ENCODE assay signal across 12 cellular contexts in the genomic region with DNA sequence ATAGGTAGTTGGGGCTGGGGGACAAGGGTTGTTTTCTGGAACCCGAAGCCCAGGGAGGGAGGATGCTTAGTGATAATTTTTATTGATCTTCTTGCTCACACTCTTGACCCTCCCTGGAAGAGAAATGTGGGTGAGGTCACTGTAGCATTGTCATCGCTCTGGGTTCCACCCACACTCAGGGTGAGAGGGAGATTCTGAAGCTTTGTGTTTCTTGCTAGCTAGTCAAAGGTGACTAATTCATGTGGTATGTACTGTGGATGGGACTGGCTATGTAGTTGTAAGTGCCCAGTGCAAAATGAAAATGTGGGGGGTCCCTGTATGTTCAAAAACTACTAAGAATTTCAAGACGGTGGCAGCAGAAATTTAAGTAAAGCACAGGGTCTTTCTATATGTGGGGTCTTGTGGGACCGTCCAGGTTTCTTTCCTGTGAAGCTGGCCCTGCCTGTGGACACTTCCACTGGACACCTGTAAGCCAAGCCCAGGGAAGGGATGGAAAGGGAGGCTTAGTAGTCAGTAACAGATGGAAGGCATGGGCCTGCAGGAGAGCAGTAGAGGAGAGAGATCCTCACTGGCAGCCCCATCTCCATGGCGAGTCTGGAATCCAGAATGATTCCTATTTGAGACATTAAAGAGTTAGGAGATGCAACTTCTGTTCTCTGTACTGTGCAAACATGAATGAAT. TPM values are rescaled to one million over a fixed set of nuclear protein-coding genes. Genes with fewer than 3 reads are reported as not detected.
DNase-seq lines count a peak whose midpoint lies in the region; ATAC-seq and TF ChIP-seq lines count a peak whose summit lies in the region.
"Had no signal": no experiment of that assay in that cellular context is flagged by ENCODE, and none has a peak within 500 bp of the region (broad histone marks: within the 10 kb centered on the region; RNA-seq: fewer than 3 reads in every experiment).

No MANE protein-coding gene starts in this region.

- H3K9me3 Mint-ChIP-seq in activated CD4-positive, alpha-beta T cell treated with anti-CD3 and anti-CD28 coated beads for 36 hours (ENCODE audit: low read depth): no peaks in the 10 kb centered on the region

- H3K9ac ChIP-seq in SK-N-SH: no peak overlapping the region

- no peaks in the 10 kb centered on the region for H3K9me3 ChIP-seq in SK-N-SH

- H3K27me3 Mint-ChIP-seq in activated CD4-positive, alpha-beta T cell treated with anti-CD3 and anti-CD28 coated beads for 36 hours: peaks cover 19% of the 10 kb centered on the region

- H3K4me2 ChIP-seq in SK-N-SH: no peak overlapping the region

- peaks cover 0 to 5% of the 10 kb centered on the region in 2 experiments; a peak in 1 of 4 replicates for H3K4me1 ChIP-seq in SK-N-SH (ENCODE audit: control insufficient read depth in 1 of 2, insufficient read depth in 2 of 2, low read depth in 1 of 2, low read length in 1 of 2)

- CTCF ChIA-PET in activated CD4-positive, alpha-beta T cell treated with anti-CD3 and anti-CD28 coated beads for 36 hours (lab: Charles Lee): no interaction called here
- CTCF ChIA-PET in SK-N-SH (lab: Yijun Ruan, JAX): no interaction called here

- POLR2A ChIA-PET in activated CD4-positive, alpha-beta T cell treated with anti-CD3 and anti-CD28 coated beads for 36 hours (lab: Charles Lee): no interaction called here
- POLR2A ChIA-PET in SK-N-SH (lab: Yijun Ruan, JAX): interaction anchor here (1.0 kb wide), 1 partner anchor 13 kb away, joined by 3 read pairs; no protein-coding TSS in a partner anchor

- no peak for TF ChIP-seq RAD21 in SK-N-SH (IDR thresholded peaks at IDR 0.05; ENCODE audit: low read length)

- WGBS in SK-N-SH (ENCODE audit: low lambda C conversion rate): 37% methylated on average over 5 of the region's 5 CpGs

- no peaks in the 10 kb centered on the region; the same call in 1 of the 2 replicates for H3K27me3 ChIP-seq in SK-N-SH (ENCODE audit: insufficient read depth)

- no peak overlapping the region for H3K27ac Mint-ChIP-seq in activated CD4-positive, alpha-beta T cell treated with anti-CD3 and anti-CD28 coated beads for 36 hours

- H3K79me2 ChIP-seq in SK-N-SH (ENCODE audit: insufficient read depth): no peaks in the 10 kb centered on the region

- H3K9me2 ChIP-seq in SK-N-SH: no peaks in the 10 kb centered on the region

- no peaks in the 10 kb centered on the region for H3K36me3 Mint-ChIP-seq in activated CD4-positive, alpha-beta T cell treated with anti-CD3 and anti-CD28 coated beads for 36 hours (ENCODE audit: low read depth)

- TF ChIP-seq CTCF in SK-N-SH (IDR thresholded peaks at IDR 0.05) (no peak), fibroblast of villous mesenchyme (IDR thresholded peaks at IDR 0.05; ENCODE audit: insufficient read depth, low read depth, low read length) (no peak)

- intact Hi-C loops in activated CD4-positive, alpha-beta T cell treated with anti-CD3 and anti-CD28 coated beads for 36 hours (cut with DNase I, micrococcal nuclease): no loop called here
- intact Hi-C loops in posterior vena cava (cut with DNase I): no loop called here

- H3K4me3 ChIP-seq in SK-N-SH (ENCODE audit: low read depth in 2 of 2, low read length in 1 of 2) (no peak overlapping the region), fibroblast of villous mesenchyme (ENCODE audit: low read depth, low read length) (no peak overlapping the region)
- H3K4me3 ChIP-seq: SK-N-MC had no signal

- H3K27ac ChIP-seq in SK-N-SH (ENCODE audit: low read depth in 2 of 2, low read length in 1 of 2): no peak overlapping the region
- H3K27ac ChIP-seq: 22Rv1, SK-N-MC had no signal

- H3K4me3 Mint-ChIP-seq in activated CD4-positive, alpha-beta T cell treated with anti-CD3 and anti-CD28 coated beads for 36 hours: no peak overlapping the region

- no peak for DNase-seq in activated CD4-positive, alpha-beta T cell treated with anti-CD3 and anti-CD28 coated beads for 36 hours
- no peak for DNase-seq in activated CD4-positive, alpha-beta T cell treated with anti-CD3 and anti-CD28 coated beads, Interleukin-2, amount 50 U/mL, for 48 hours
- DNase-seq in SK-N-SH: no peak
- DNase-seq in fibroblast of villous mesenchyme (ENCODE audit: low read depth): peak; percentile 53
- DNase-seq in stromal cell of bone marrow (ENCODE audit: low read depth): peak; percentile 64
- DNase-seq in central memory CD4-positive, alpha-beta T cell: no peak
- no peak for DNase-seq in posterior vena cava (ENCODE audit: low spot score)
- DNase-seq: foreskin melanocyte, NCI-H1105 had no signal

- H3K4me1 Mint-ChIP-seq in activated CD4-positive, alpha-beta T cell treated with anti-CD3 and anti-CD28 coated beads for 36 hours: no peaks in the 10 kb centered on the region

- no peaks in the 10 kb centered on the region for H4K20me1 ChIP-seq in SK-N-SH (ENCODE audit: insufficient read depth)

- H2AFZ ChIP-seq in SK-N-SH (ENCODE audit: low read depth): no peak overlapping the region

- ATAC-seq in activated CD4-positive, alpha-beta T cell treated with anti-CD3 and anti-CD28 coated beads for 36 hours: peak; percentile 42
- no peak for ATAC-seq in HG02981 (IDR thresholded peaks at IDR 0.05; ENCODE audit: unreplicated experiment)

- no peak for TF ChIP-seq EP300 in SK-N-SH (IDR thresholded peaks at IDR 0.05; ENCODE audit: borderline replicate concordance in 1 of 2, low read depth in 1 of 2, low read length in 1 of 2)

- H3F3A ChIP-seq in SK-N-SH (replicated peaks; ENCODE audit: insufficient read depth): no peaks in the 10 kb centered on the region

- no peaks in the 10 kb centered on the region for H3K36me3 ChIP-seq in SK-N-SH (replicated peaks in 1 of 2; ENCODE audit: control insufficient read depth in 1 of 2, insufficient read depth in 2 of 2, low read length in 1 of 2)

TF ChIP-seq in SK-N-SH, 30 proteins besides CTCF, POLR2A, EP300 and RAD21:
- no peak for TF ChIP-seq MEF2A (IDR thresholded peaks at IDR 0.05; ENCODE audit: borderline replicate concordance, low read depth)
- no peak for TF ChIP-seq MXI1 (IDR thresholded peaks at IDR 0.05; ENCODE audit: low read depth, low read length)
- TF ChIP-seq GATA2 (CRISPR knock-in tag; IDR thresholded peaks at IDR 0.05): no peak
- TF ChIP-seq, protein P1, sequence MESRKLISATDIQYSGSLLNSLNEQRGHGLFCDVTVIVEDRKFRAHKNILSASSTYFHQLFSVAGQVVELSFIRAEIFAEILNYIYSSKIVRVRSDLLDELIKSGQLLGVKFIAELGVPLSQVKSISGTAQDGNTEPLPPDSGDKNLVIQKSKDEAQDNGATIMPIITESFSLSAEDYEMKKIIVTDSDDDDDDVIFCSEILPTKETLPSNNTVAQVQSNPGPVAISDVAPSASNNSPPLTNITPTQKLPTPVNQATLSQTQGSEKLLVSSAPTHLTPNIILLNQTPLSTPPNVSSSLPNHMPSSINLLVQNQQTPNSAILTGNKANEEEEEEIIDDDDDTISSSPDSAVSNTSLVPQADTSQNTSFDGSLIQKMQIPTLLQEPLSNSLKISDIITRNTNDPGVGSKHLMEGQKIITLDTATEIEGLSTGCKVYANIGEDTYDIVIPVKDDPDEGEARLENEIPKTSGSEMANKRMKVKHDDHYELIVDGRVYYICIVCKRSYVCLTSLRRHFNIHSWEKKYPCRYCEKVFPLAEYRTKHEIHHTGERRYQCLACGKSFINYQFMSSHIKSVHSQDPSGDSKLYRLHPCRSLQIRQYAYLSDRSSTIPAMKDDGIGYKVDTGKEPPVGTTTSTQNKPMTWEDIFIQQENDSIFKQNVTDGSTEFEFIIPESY (IDR thresholded peaks at IDR 0.05; ENCODE audit: borderline replicate concordance, low read depth): no peak
- peak; percentile 47 for TF ChIP-seq JUND (IDR thresholded peaks at IDR 0.05)
- TF ChIP-seq, protein P2, sequence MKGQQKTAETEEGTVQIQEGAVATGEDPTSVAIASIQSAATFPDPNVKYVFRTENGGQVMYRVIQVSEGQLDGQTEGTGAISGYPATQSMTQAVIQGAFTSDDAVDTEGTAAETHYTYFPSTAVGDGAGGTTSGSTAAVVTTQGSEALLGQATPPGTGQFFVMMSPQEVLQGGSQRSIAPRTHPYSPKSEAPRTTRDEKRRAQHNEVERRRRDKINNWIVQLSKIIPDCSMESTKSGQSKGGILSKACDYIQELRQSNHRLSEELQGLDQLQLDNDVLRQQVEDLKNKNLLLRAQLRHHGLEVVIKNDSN (IDR thresholded peaks at IDR 0.05; ENCODE audit: borderline replicate concordance, low read depth): no peak
- TF ChIP-seq FOSL2 (IDR thresholded peaks at IDR 0.05; ENCODE audit: borderline replicate concordance, low read depth): peak; percentile 43; the same call in 1 of the 2 replicates
- TF ChIP-seq NFIC (IDR thresholded peaks at IDR 0.05; ENCODE audit: borderline replicate concordance): no peak

RNA-seq across cellular contexts. Expression of a gene that starts 35.0 kb away (rescaled TPM):
- 10 to 100 TPM; 44.0 to 71.2 TPM for total RNA-seq in activated CD4-positive, alpha-beta T cell treated with anti-CD3 and anti-CD28 coated beads for 36 hours
- polyA plus RNA-seq in SK-N-SH (2012; rRNA removed): 26.1 and 35.1 TPM in 2 replicates
- polyA plus RNA-seq in SK-N-SH (2012; cell fraction: cytosol; rRNA removed): 36.5 and 40.7 TPM in 2 replicates
- 12.2 and 16.9 TPM in 2 replicates for polyA plus RNA-seq in SK-N-SH (2012; cell fraction: nucleus; rRNA removed)
- total RNA-seq in fibroblast of villous mesenchyme (46.4 and 65.2 TPM in 2 replicates), posterior vena cava (10 to 100 TPM; 43.8 to 49.5 TPM)

RNA-seq across cellular contexts. Expression of a gene that starts 53.7 kb away (rescaled TPM):
- total RNA-seq in activated CD4-positive, alpha-beta T cell treated with anti-CD3 and anti-CD28 coated beads for 36 hours: 100 to 1,000 TPM; 148 to 213 TPM
- 17.0 and 22.8 TPM in 2 replicates for polyA plus RNA-seq in SK-N-SH (2012; rRNA removed)
- 27.2 and 43.1 TPM in 2 replicates for polyA plus RNA-seq in SK-N-SH (2012; cell fraction: cytosol; rRNA removed)
- 15.2 and 23.2 TPM in 2 replicates for polyA plus RNA-seq in SK-N-SH (2012; cell fraction: nucleus; rRNA removed)
- total RNA-seq in fibroblast of villous mesenchyme: 34.1 and 50.1 TPM in 2 replicates
- 10 to 100 TPM; 32.1 to 45.8 TPM for total RNA-seq in posterior vena cava

Comparison
In these comparisons a context has a peak if more than half of its experiments do, and no peak if none do; other contexts are left out.
1. DNase-seq: peak in fibroblast of villous mesenchyme (single experiment) and stromal cell of bone marrow (single experiment); none in activated CD4-positive, alpha-beta T cell treated with anti-CD3 and anti-CD28 coated beads for 36 hours (single experiment), activated CD4-positive, alpha-beta T cell treated with anti-CD3 and anti-CD28 coated beads, Interleukin-2, amount 50 U/mL, for 48 hours (0 of 2), SK-N-SH (single experiment), central memory CD4-positive, alpha-beta T cell (single experiment) and posterior vena cava (single experiment).